ENCODE assay signal across 1 cellular context in genomic region chr21:14995695-14996490, GRCh38.
TF ChIP-seq lines count a peak whose summit lies in the region.

No MANE protein-coding gene starts in this region.

TF ChIP-seq in GM23338, 12 proteins besides CTCF, POLR2A, EP300 and RAD21 (continued from another document):
- TF ChIP-seq ZNF462 (CRISPR knock-in tag; IDR thresholded peaks at IDR 0.05) (no peak), CREB1 (CRISPR knock-in tag; IDR thresholded peaks at IDR 0.05; ENCODE audit: low read depth) (no peak), EZH2phosphoT487 (IDR thresholded peaks at IDR 0.05; ENCODE audit: unreplicated experiment) (no peak), ZNF331 (CRISPR knock-in tag; IDR thresholded peaks at IDR 0.05; ENCODE audit: low read depth) (no peak), REST (IDR thresholded peaks at IDR 0.05; ENCODE audit: unreplicated experiment) (no peak), POLR2AphosphoS5 (IDR thresholded peaks at IDR 0.05; ENCODE audit: low read depth) (no peak), EZH2 (IDR thresholded peaks at IDR 0.05; ENCODE audit: low read depth, unreplicated experiment) (no peak), STAT1 (IDR thresholded peaks at IDR 0.05; ENCODE audit: unreplicated experiment) (no peak), ZNF114 (CRISPR knock-in tag; IDR thresholded peaks at IDR 0.05) (no peak)
